In the genomic region with DNA sequence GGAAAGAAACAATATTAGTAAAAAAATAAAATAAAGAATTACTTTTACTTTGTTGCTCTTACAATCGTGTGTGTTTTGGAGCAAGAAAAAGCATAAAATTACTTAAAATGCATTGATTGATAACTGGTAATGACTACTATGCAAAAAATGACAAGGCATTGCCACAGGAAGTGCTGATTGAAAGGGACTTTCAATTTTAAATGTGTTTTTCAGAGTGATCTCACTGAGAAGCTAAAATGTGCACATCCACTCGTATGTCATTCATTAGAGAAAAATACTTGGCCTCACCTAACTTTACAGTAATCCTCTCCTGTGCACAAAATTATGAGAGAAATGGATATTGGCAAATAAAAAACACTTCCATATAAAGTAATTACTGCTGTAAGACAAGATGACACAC, we compare ENCODE assay signal across 1 cellular context.
TF ChIP-seq lines count a peak whose summit lies in the region.

No MANE protein-coding gene starts in this region.

TF ChIP-seq in GM23338, 12 proteins besides CTCF, POLR2A, EP300 and RAD21:
- TF ChIP-seq JUNB (IDR thresholded peaks at IDR 0.05; ENCODE audit: unreplicated experiment): no peak
- TF ChIP-seq ZNF114 (CRISPR knock-in tag; IDR thresholded peaks at IDR 0.05): no peak
- no peak for TF ChIP-seq EZH2 (IDR thresholded peaks at IDR 0.05; ENCODE audit: low read depth, unreplicated experiment)
- no peak for TF ChIP-seq REST (IDR thresholded peaks at IDR 0.05; ENCODE audit: unreplicated experiment)
- TF ChIP-seq STAT1 (IDR thresholded peaks at IDR 0.05; ENCODE audit: unreplicated experiment): no peak
- no peak for TF ChIP-seq POLR2AphosphoS5 (IDR thresholded peaks at IDR 0.05; ENCODE audit: low read depth)
- no peak for TF ChIP-seq ZNF462 (CRISPR knock-in tag; IDR thresholded peaks at IDR 0.05)
- TF ChIP-seq CREB1 (CRISPR knock-in tag; IDR thresholded peaks at IDR 0.05; ENCODE audit: low read depth): no peak
- no peak for TF ChIP-seq NANOG (IDR thresholded peaks at IDR 0.05; ENCODE audit: borderline replicate concordance)
- no peak for TF ChIP-seq EZH2phosphoT487 (IDR thresholded peaks at IDR 0.05; ENCODE audit: unreplicated experiment)
- TF ChIP-seq ZNF331 (CRISPR knock-in tag; IDR thresholded peaks at IDR 0.05; ENCODE audit: low read depth): no peak
- TF ChIP-seq, protein P1, sequence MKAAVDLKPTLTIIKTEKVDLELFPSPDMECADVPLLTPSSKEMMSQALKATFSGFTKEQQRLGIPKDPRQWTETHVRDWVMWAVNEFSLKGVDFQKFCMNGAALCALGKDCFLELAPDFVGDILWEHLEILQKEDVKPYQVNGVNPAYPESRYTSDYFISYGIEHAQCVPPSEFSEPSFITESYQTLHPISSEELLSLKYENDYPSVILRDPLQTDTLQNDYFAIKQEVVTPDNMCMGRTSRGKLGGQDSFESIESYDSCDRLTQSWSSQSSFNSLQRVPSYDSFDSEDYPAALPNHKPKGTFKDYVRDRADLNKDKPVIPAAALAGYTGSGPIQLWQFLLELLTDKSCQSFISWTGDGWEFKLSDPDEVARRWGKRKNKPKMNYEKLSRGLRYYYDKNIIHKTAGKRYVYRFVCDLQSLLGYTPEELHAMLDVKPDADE (IDR thresholded peaks at IDR 0.05): no peak
TF ChIP-seq in GM23338: peak in this region for 0.
